In genomic region chr22:29359469-29359868, GRCh38 we compare ENCODE assay signal across 8 cellular contexts. TPM values are rescaled to one million over a fixed set of nuclear protein-coding genes. Genes with fewer than 3 reads are reported as not detected.
DNase-seq lines count a peak whose midpoint lies in the region; ATAC-seq and TF ChIP-seq lines count a peak whose summit lies in the region.

No MANE protein-coding gene starts in this region.

- no peak overlapping the region for H3K4me2 ChIP-seq in MM.1S (ENCODE audit: low read depth, low read length)

- H3K9ac ChIP-seq in MM.1S (ENCODE audit: low read length) = no peak overlapping the region

- no peaks in the 10 kb centered on the region for H3K9me2 ChIP-seq in MM.1S (replicated peaks; ENCODE audit: insufficient read depth, low read length)

- H3K4me1 Mint-ChIP-seq in central memory CD8-positive, alpha-beta T cell = no peaks in the 10 kb centered on the region
- no peaks in the 10 kb centered on the region for H3K4me1 Mint-ChIP-seq in T-helper 2 cell treated with Interferon-gamma antibody and Interleukin-4, amounts not matched to agents 5 μg/mL and 100 μg/mL, for 36 hours (ENCODE audit: low read depth)
- no peaks in the 10 kb centered on the region for H3K4me1 Mint-ChIP-seq in activated naive CD4-positive, alpha-beta T cell treated with anti-CD3 and anti-CD28 coated beads for 36 hours (ENCODE audit: low read depth)

- H3K27ac Mint-ChIP-seq in central memory CD8-positive, alpha-beta T cell (ENCODE audit: low read depth) = peak overlapping the region; percentile 33
- H3K27ac Mint-ChIP-seq in T-helper 2 cell treated with Interferon-gamma antibody and Interleukin-4, amounts not matched to agents 5 μg/mL and 100 μg/mL, for 36 hours = no peak overlapping the region
- H3K27ac Mint-ChIP-seq in activated naive CD4-positive, alpha-beta T cell treated with anti-CD3 and anti-CD28 coated beads for 36 hours = no peak overlapping the region

- H3K4me3 ChIP-seq in BE2C (ENCODE audit: low read depth, low read length) = no peak overlapping the region
- no peak overlapping the region for H3K4me3 ChIP-seq in LNCaP clone FGC (ENCODE audit: low read depth, low read length)
- H3K4me3 ChIP-seq in left lung = no peak overlapping the region
- no peak overlapping the region for H3K4me3 ChIP-seq in MM.1S (ENCODE audit: low read length)

- H3K36me3 ChIP-seq in BE2C (peaks cover 32% of the 10 kb centered on the region), left lung (peaks cover 0 to 83% of the 10 kb centered on the region in 2 donors), MM.1S (replicated peaks; ENCODE audit: insufficient read depth, low read length) (0 out of 2 replicates have a peak, but pooled peaks cover 3% of the 10 kb centered on the region)

- no peak overlapping the region for H2AFZ ChIP-seq in MM.1S (ENCODE audit: low read length)

- H3K27me3 ChIP-seq in BE2C (no peaks in the 10 kb centered on the region), left lung (no peaks in the 10 kb centered on the region), MM.1S (replicated peaks; ENCODE audit: insufficient read depth, low read length) (no peaks in the 10 kb centered on the region)

- TF ChIP-seq CTCF in BE2C (IDR thresholded peaks at IDR 0.05; ENCODE audit: low read depth, low read length) (peak; percentile 90), LNCaP clone FGC (IDR thresholded peaks at IDR 0.05; ENCODE audit: control insufficient read depth, extremely low read depth, insufficient read depth) (peak; percentile 39), left lung (IDR thresholded peaks at IDR 0.05) (peak; percentile 42 to 49), MM.1S (IDR thresholded peaks at IDR 0.05; ENCODE audit: low read length) (no peak)

- no peak overlapping the region for H3K4me3 Mint-ChIP-seq in central memory CD8-positive, alpha-beta T cell
- H3K4me3 Mint-ChIP-seq in T-helper 2 cell treated with Interferon-gamma antibody and Interleukin-4, amounts not matched to agents 5 μg/mL and 100 μg/mL, for 36 hours = no peak overlapping the region
- no peak overlapping the region for H3K4me3 Mint-ChIP-seq in activated naive CD4-positive, alpha-beta T cell treated with anti-CD3 and anti-CD28 coated beads for 36 hours

- H3K4me1 ChIP-seq in BE2C (peaks cover 3% of the 10 kb centered on the region), left lung (peaks cover 0 to 11% of the 10 kb centered on the region in 2 donors), MM.1S (ENCODE audit: low read length) (no peaks in the 10 kb centered on the region)

- intact Hi-C loops in left lung (cut with DNase I) = no loop called here
- intact Hi-C loops in activated naive CD4-positive, alpha-beta T cell treated with anti-CD3 and anti-CD28 coated beads for 36 hours (cut with micrococcal nuclease) = no loop called here

- H3K9me3 ChIP-seq in BE2C = no peaks in the 10 kb centered on the region
- no peaks in the 10 kb centered on the region for H3K9me3 ChIP-seq in left lung
- no peaks in the 10 kb centered on the region for H3K9me3 ChIP-seq in MM.1S (replicated peaks; ENCODE audit: insufficient read depth, low read length)

- H3K36me3 Mint-ChIP-seq in central memory CD8-positive, alpha-beta T cell (ENCODE audit: insufficient read depth) = peaks cover 41% of the 10 kb centered on the region
- H3K36me3 Mint-ChIP-seq in T-helper 2 cell treated with Interferon-gamma antibody and Interleukin-4, amounts not matched to agents 5 μg/mL and 100 μg/mL, for 36 hours (ENCODE audit: low read depth) = peaks cover 39% of the 10 kb centered on the region
- peaks cover 19% of the 10 kb centered on the region for H3K36me3 Mint-ChIP-seq in activated naive CD4-positive, alpha-beta T cell treated with anti-CD3 and anti-CD28 coated beads for 36 hours (ENCODE audit: low read depth)

- H3K27ac ChIP-seq in left lung = no peak overlapping the region
- H3K27ac ChIP-seq in MM.1S (ENCODE audit: low read length) = no peak overlapping the region

- H3K9me3 Mint-ChIP-seq in central memory CD8-positive, alpha-beta T cell = no peaks in the 10 kb centered on the region
- no peaks in the 10 kb centered on the region for H3K9me3 Mint-ChIP-seq in T-helper 2 cell treated with Interferon-gamma antibody and Interleukin-4, amounts not matched to agents 5 μg/mL and 100 μg/mL, for 36 hours
- H3K9me3 Mint-ChIP-seq in activated naive CD4-positive, alpha-beta T cell treated with anti-CD3 and anti-CD28 coated beads for 36 hours = no peaks in the 10 kb centered on the region

- H3K27me3 Mint-ChIP-seq in central memory CD8-positive, alpha-beta T cell = no peaks in the 10 kb centered on the region
- H3K27me3 Mint-ChIP-seq in T-helper 2 cell treated with Interferon-gamma antibody and Interleukin-4, amounts not matched to agents 5 μg/mL and 100 μg/mL, for 36 hours (ENCODE audit: low read depth) = no peaks in the 10 kb centered on the region
- no peaks in the 10 kb centered on the region for H3K27me3 Mint-ChIP-seq in activated naive CD4-positive, alpha-beta T cell treated with anti-CD3 and anti-CD28 coated beads for 36 hours (ENCODE audit: low read depth)

- DNase-seq in BE2C (peak; percentile 86), LNCaP clone FGC (ENCODE audit: low read depth) (no peak), left lung (no peak), MM.1S (no peak)
- no peak for DNase-seq in central memory CD8-positive, alpha-beta T cell (ENCODE audit: low spot score in 2 of 2)
- no peak for DNase-seq in T-helper 2 cell treated with Interferon-gamma antibody and Interleukin-4, amounts not matched to agents 5 μg/mL and 100 μg/mL, for 36 hours (ENCODE audit: low spot score)
- no peak for DNase-seq in stimulated activated CD4-positive, alpha-beta T cell treated with anti-CD3 and anti-CD28 coated beads, Interleukin-12 subunit alpha, Interleukin-12 subunit beta, amount 100 ng/mL, for 4 hours
- no peak for DNase-seq in activated naive CD4-positive, alpha-beta T cell treated with anti-CD3 and anti-CD28 coated beads for 36 hours

- CTCF ChIA-PET in activated naive CD4-positive, alpha-beta T cell treated with anti-CD3 and anti-CD28 coated beads for 36 hours (lab: Charles Lee) = interaction anchor here (0.6 kb wide), 1 partner anchor 128 kb away, joined by 6 read pairs; no protein-coding TSS in a partner anchor

- no peak for ATAC-seq in central memory CD8-positive, alpha-beta T cell (replicated peaks; ENCODE audit: extremely low read depth, poor library complexity, severe bottlenecking)
- ATAC-seq in left lung = peak; percentile 73

- H4K20me1 ChIP-seq in MM.1S (ENCODE audit: insufficient read depth, low read length) = no peaks in the 10 kb centered on the region

- H3K79me2 ChIP-seq in MM.1S (ENCODE audit: low read length) = no peaks in the 10 kb centered on the region

- H3F3A ChIP-seq in MM.1S (ENCODE audit: insufficient read depth, low read length) = no peaks in the 10 kb centered on the region

RNA-seq across cellular contexts. Expression of gene AP1B1, which starts 28.9 kb away (rescaled TPM):
- 77.3 TPM for polyA plus RNA-seq in BE2C (2012; ENCODE audit: insufficient read depth, insufficient read length, low read depth)
- total RNA-seq in left lung = 10 to 100 TPM; 71.6 to 99.1 TPM
- 10 to 100 TPM; 52.0 to 52.2 TPM for total RNA-seq in activated naive CD4-positive, alpha-beta T cell treated with anti-CD3 and anti-CD28 coated beads for 36 hours

RNA-seq across cellular contexts. Expression of gene RASL10A, which starts 44.0 kb away (rescaled TPM):
- not detected for polyA plus RNA-seq in BE2C (2012; ENCODE audit: insufficient read depth, insufficient read length, low read depth)
- 1 to 10 TPM in 1 of 2 donors, under 1 TPM in 1; 0.96 to 1.8 TPM for total RNA-seq in left lung
- not detected for total RNA-seq in activated naive CD4-positive, alpha-beta T cell treated with anti-CD3 and anti-CD28 coated beads for 36 hours

RNA-seq across cellular contexts. Expression of gene GAS2L1, which starts 53.0 kb away (rescaled TPM):
- 4.2 TPM for polyA plus RNA-seq in BE2C (2012; ENCODE audit: insufficient read depth, insufficient read length, low read depth)
- total RNA-seq in left lung = 10 to 100 TPM; 30.6 to 32.6 TPM
- under 1 TPM; 0.12 to 0.26 TPM for total RNA-seq in activated naive CD4-positive, alpha-beta T cell treated with anti-CD3 and anti-CD28 coated beads for 36 hours

Comparison
In these comparisons a context has a peak if more than half of its experiments do, and no peak if none do; other contexts are left out.
1. RNA of gene GAS2L1, which starts 53.0 kb away (total RNA-seq): 30.6 to 32.6 TPM in left lung; 0.12 to 0.26 TPM in activated naive CD4-positive, alpha-beta T cell treated with anti-CD3 and anti-CD28 coated beads for 36 hours; every median in the first group is over 10 times any median in the second.